ENCODE assay signal across 8 cellular contexts in genomic region chrX:20267924-20268701, GRCh38. TPM values are rescaled to one million over a fixed set of nuclear protein-coding genes. Genes with fewer than 3 reads are reported as not detected.
DNase-seq lines count a peak whose midpoint lies in the region; ATAC-seq and TF ChIP-seq lines count a peak whose summit lies in the region.

No MANE protein-coding gene starts in this region.

- H3K27ac ChIP-seq in colonic mucosa = peak overlapping the region; percentile 73

- H3K9me3 ChIP-seq in colonic mucosa = no peaks in the 10 kb centered on the region

- H3K36me3 ChIP-seq in GM06990 (ENCODE audit: control insufficient read depth, insufficient read depth, low read length) (no peaks in the 10 kb centered on the region), colonic mucosa (no peaks in the 10 kb centered on the region)

- DNase-seq in GM06990 (ENCODE audit: extremely low read depth, insufficient read length) = peak; percentile 18
- peak; percentile 6 for DNase-seq in T-helper 9 cell
- DNase-seq in colonic mucosa = peak; percentile 51
- peak; percentile 12 for DNase-seq in kidney tubule cell (ENCODE audit: low spot score)
- DNase-seq in stimulated activated CD8-positive, alpha-beta memory T cell treated with anti-CD3 and anti-CD28 coated beads, Interleukin-4, amount 100 ng/mL, for 48 hours = peak; percentile 23
- DNase-seq in NOMO-1 (lab: John Stamatoyannopoulos, UW; ENCODE audit: unreplicated experiment in 2 of 2) = no peak
- DNase-seq in OCI-M2 (lab: John Stamatoyannopoulos, UW; ENCODE audit: unreplicated experiment) = no peak

- no peak overlapping the region for H3K4me3 ChIP-seq in GM06990 (replicated peaks; ENCODE audit: low read depth, low read length)
- peak overlapping the region; percentile 52 for H3K4me3 ChIP-seq in colonic mucosa

- H3K27me3 ChIP-seq in GM06990 (replicated peaks; ENCODE audit: control insufficient read depth, insufficient read depth, low read length) (no peaks in the 10 kb centered on the region), colonic mucosa (no peaks in the 10 kb centered on the region)

- TF ChIP-seq CTCF in GM06990 (IDR thresholded peaks at IDR 0.05; ENCODE audit: insufficient read depth, low read length, poor library complexity, severe bottlenecking) (no peak), colonic mucosa (IDR thresholded peaks at IDR 0.05) (no peak)

- no peaks in the 10 kb centered on the region for H3K4me1 ChIP-seq in colonic mucosa

- H3K9ac ChIP-seq in colonic mucosa (ENCODE audit: low read depth in 2 of 2, low read length in 2 of 2) = peak overlapping the region; percentile 19 to 78

- no peak for ATAC-seq in HG03354 (IDR thresholded peaks at IDR 0.05; ENCODE audit: poor library complexity, severe bottlenecking, unreplicated experiment)

- intact Hi-C loops in colonic mucosa (cut with DNase I) = no loop called here

RNA-seq across cellular contexts. Expression of gene RPS6KA3, which starts 1.4 kb away (rescaled TPM):
- 100 to 1,000 TPM in 1 of 2 donors, 10 to 100 TPM in 1; 77.0 to 110 TPM for total RNA-seq in colonic mucosa

Comparison
In these comparisons a context has a peak if more than half of its experiments do, and no peak if none do; other contexts are left out.
1. DNase-seq: peak in GM06990 (single experiment), T-helper 9 cell (single experiment), colonic mucosa (single experiment), kidney tubule cell (single experiment) and stimulated activated CD8-positive, alpha-beta memory T cell treated with anti-CD3 and anti-CD28 coated beads, Interleukin-4, amount 100 ng/mL, for 48 hours (single experiment); none in NOMO-1 (0 of 2) and OCI-M2 (single experiment).